Comparison of ENCODE assay signal across 1 cellular context in genomic region chr4:76339364-76339763, GRCh38.
A peak's percentile ranks its signal among the peaks of the same experiment; 100 is the strongest.
TF ChIP-seq lines count a peak whose summit lies in the region.

No MANE protein-coding gene starts in this region.

TF ChIP-seq in HepG2, 621 proteins besides CTCF, POLR2A, EP300 and RAD21 (continued from another document):
- TF ChIP-seq ZNF441 (CRISPR knock-in tag; IDR thresholded peaks at IDR 0.05; ENCODE audit: borderline replicate concordance) (no peak), FOXA3 (CRISPR knock-in tag; IDR thresholded peaks at IDR 0.05) (peak; percentile 38; the same call in 1 of the 2 replicates), MTA3 (CRISPR knock-in tag; IDR thresholded peaks at IDR 0.05) (no peak), AHDC1 (CRISPR knock-in tag; IDR thresholded peaks at IDR 0.05; ENCODE audit: borderline replicate concordance) (peak; percentile 20; the same call in 1 of the 2 replicates), SOX5 (CRISPR knock-in tag; IDR thresholded peaks at IDR 0.05; ENCODE audit: borderline replicate concordance) (peak; percentile 85), RARG (CRISPR knock-in tag; IDR thresholded peaks at IDR 0.05; ENCODE audit: low read depth) (no peak)
TF ChIP-seq in HepG2: peak in this region for 8.
